1 cellular context compared by ENCODE assay signal in genomic region chr19:12997967-12998940, GRCh38.
TF ChIP-seq lines count a peak whose summit lies in the region.

No MANE protein-coding gene starts in this region.

TF ChIP-seq in IMR-90, 13 proteins besides CTCF, POLR2A, EP300 and RAD21:
- TF ChIP-seq FOS (IDR thresholded peaks at IDR 0.05; ENCODE audit: low read depth, low read length) = no peak
- TF ChIP-seq USF2 (IDR thresholded peaks at IDR 0.05; ENCODE audit: low read depth, low read length) = no peak
- TF ChIP-seq MAZ (IDR thresholded peaks at IDR 0.05; ENCODE audit: borderline replicate concordance, low read depth, low read length) = no peak
- TF ChIP-seq CEBPB (IDR thresholded peaks at IDR 0.05; ENCODE audit: low read depth, low read length) = no peak
- TF ChIP-seq CHD1 (IDR thresholded peaks at IDR 0.05; ENCODE audit: low read depth, low read length) = no peak
- TF ChIP-seq RFX5 (IDR thresholded peaks at IDR 0.05; ENCODE audit: low read depth, low read length) = no peak
- TF ChIP-seq MXI1 (IDR thresholded peaks at IDR 0.05; ENCODE audit: borderline replicate concordance, low read depth, low read length) = no peak
- no peak for TF ChIP-seq SMC3 (IDR thresholded peaks at IDR 0.05; ENCODE audit: low read depth, low read length)
- no peak for TF ChIP-seq ELK1 (IDR thresholded peaks at IDR 0.05; ENCODE audit: borderline replicate concordance, low read depth, low read length)
- no peak for TF ChIP-seq NFE2L2 (IDR thresholded peaks at IDR 0.05; ENCODE audit: low read depth, low read length)
- TF ChIP-seq MAFK (IDR thresholded peaks at IDR 0.05; ENCODE audit: low read depth, low read length) = no peak
- TF ChIP-seq RCOR1 (IDR thresholded peaks at IDR 0.05; ENCODE audit: insufficient replicate concordance, low read length) = no peak
- no peak for TF ChIP-seq BHLHE40 (IDR thresholded peaks at IDR 0.05; ENCODE audit: low read depth, low read length)
